In genomic region chr4:1642196-1642951, GRCh38 we compare ENCODE assay signal across 1 cellular context.
TF ChIP-seq lines count a peak whose summit lies in the region.

No MANE protein-coding gene starts in this region.

TF ChIP-seq in H1, 55 proteins besides CTCF, POLR2A, EP300 and RAD21:
- TF ChIP-seq RNF2 (IDR thresholded peaks at IDR 0.05; ENCODE audit: borderline replicate concordance, low read depth, low read length, missing control alignments, poor library complexity, severe bottlenecking), result no peak
- no peak for TF ChIP-seq ASH2L (IDR thresholded peaks at IDR 0.05; ENCODE audit: low read length)
- TF ChIP-seq POLR2AphosphoS5 (IDR thresholded peaks at IDR 0.05; ENCODE audit: low read depth, low read length), result no peak
- TF ChIP-seq KDM5A (IDR thresholded peaks at IDR 0.05; ENCODE audit: low read length), result no peak
- TF ChIP-seq HDAC6 (IDR thresholded peaks at IDR 0.05; ENCODE audit: low read depth, low read length), result no peak
- no peak for TF ChIP-seq USF2 (IDR thresholded peaks at IDR 0.05; ENCODE audit: low read length)
- no peak for TF ChIP-seq CBX8 (IDR thresholded peaks at IDR 0.05; ENCODE audit: borderline replicate concordance, low read depth, low read length)
- no peak for TF ChIP-seq SAP30 (IDR thresholded peaks at IDR 0.05; ENCODE audit: insufficient read depth, insufficient replicate concordance, low read length)
- TF ChIP-seq POU5F1 (IDR thresholded peaks at IDR 0.05; ENCODE audit: low read depth, low read length), result no peak
- no peak for TF ChIP-seq YY1 (IDR thresholded peaks at IDR 0.05; ENCODE audit: low read depth, low read length)
- TF ChIP-seq KDM4A (IDR thresholded peaks at IDR 0.05; ENCODE audit: low read depth, low read length, severe bottlenecking), result no peak
